In the genomic region with DNA sequence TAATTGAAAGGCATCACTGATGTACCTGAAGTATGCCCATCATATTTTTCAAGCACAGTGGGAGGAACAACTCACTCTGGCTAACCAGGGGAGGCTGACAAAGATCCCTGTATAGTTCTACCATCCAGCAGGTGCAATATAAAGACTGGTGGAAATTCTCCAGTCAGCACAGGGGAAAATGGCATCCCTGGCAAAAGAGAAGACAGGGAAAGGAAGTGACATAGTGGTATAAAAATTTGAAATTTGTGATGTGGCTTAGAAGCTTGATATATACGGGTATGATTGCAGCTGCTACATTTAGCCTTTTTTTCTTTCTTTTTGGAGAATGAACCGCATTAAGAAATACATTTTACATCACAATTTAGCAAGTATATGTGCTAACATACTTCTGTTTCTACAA, we compare ENCODE assay signal across 16 cellular contexts.
"Had no signal": no experiment of that assay in that cellular context is flagged by ENCODE, and none has a peak within 500 bp of the region (broad histone marks: within the 10 kb centered on the region; RNA-seq: fewer than 3 reads in every experiment).

No MANE protein-coding gene starts in this region.

- H3K4me3 ChIP-seq: adrenal gland, lung, prostate gland, right atrium auricular region, skin epidermis, tibial nerve had no signal

- DNase-seq: activated CD4-positive, alpha-beta T cell treated with anti-CD3 and anti-CD28 coated beads for 36 hours; activated CD4-positive, alpha-beta T cell treated with anti-CD3 and anti-CD28 coated beads, Interleukin-2, amount 50 U/mL, for 48 hours; activated gamma-delta T cell treated with Interleukin-2 at 50 U/mL for 16 hours; adrenal gland; effector memory CD4-positive, alpha-beta T cell; foreskin fibroblast; glutamatergic neuron; hippocampal formation; islet precursor cell; nephron progenitor cell; occipital lobe had no signal

- H3K27me3 ChIP-seq: adrenal gland, right atrium auricular region, tibial nerve had no signal

- H3K9me3 ChIP-seq: adrenal gland, prostate gland, right atrium auricular region, tibial nerve had no signal

- H3K36me3 ChIP-seq: adrenal gland, prostate gland, right atrium auricular region, tibial nerve had no signal

- H3K4me1 ChIP-seq: adrenal gland, prostate gland, right atrium auricular region had no signal

- H3K27ac ChIP-seq: adrenal gland, prostate gland, right atrium auricular region, skin epidermis, tibial nerve had no signal
